Comparison of ENCODE assay signal across 8 cellular contexts in the genomic region with DNA sequence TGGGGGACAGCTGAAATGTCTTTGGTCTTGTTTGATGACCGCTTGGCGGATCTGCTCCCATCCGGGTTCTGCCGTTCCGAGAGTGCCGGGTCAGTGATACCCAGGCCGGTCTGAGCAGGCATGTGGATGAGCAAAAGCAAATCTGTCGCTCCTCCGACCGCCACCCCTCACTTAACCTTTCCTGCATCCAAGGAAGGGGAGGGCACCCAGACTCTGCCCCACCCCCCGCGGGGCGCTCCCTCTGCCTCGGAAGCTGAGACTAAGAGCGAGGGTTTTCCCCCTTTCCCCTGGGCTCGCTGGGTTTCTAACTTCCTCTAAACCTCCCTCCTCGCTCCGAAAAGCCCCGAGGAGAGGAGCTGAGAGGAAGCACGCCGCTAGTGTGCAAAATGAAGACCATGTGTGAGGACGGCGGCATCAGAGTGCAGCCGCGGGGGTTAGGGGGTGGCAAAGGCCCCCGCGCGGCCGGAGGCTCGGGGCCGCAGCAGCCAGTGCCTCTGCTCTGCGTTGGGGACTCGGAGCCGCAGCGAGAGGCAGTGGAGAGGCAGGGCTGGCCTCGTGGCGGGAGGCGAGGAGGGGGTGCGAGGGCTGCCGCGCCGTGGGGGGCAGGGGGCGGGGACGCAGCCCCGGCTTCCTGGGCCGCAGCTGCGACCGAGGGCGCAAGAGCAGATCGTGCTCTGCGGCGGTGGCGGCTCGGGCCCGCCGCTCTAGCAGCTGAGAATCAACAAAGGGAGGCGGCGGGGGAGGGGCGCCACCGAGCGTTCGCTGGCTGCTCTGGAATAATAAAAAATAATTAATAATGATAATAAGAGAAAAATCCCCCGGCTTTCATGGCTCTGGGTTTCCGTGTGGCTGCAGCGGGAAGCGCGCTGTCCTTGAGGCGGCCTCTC. TPM values are rescaled to one million over a fixed set of nuclear protein-coding genes. Genes with fewer than 3 reads are reported as not detected.
A peak's percentile ranks its signal among the peaks of the same experiment; 100 is the strongest.
DNase-seq lines count a peak whose midpoint lies in the region; FAIRE-seq and TF ChIP-seq lines count a peak whose summit lies in the region.

No MANE protein-coding gene starts in this region.

- H3K79me2 ChIP-seq in SU-DHL-6 (ENCODE audit: insufficient read depth, low read length), result no peaks in the 10 kb centered on the region
- H3K79me2 ChIP-seq in mammary epithelial cell (ENCODE audit: insufficient read depth, low read length), result no peaks in the 10 kb centered on the region

- H3K4me1 ChIP-seq in HUES48 (ENCODE audit: control insufficient read depth, insufficient read depth, low read length) (peaks cover 31% of the 10 kb centered on the region), mammary epithelial cell (ENCODE audit: insufficient read depth, low read length) (peaks cover 18% of the 10 kb centered on the region), kidney (ENCODE audit: control insufficient read depth in 1 of 2, insufficient read depth in 1 of 2, low read depth in 1 of 2, low read length in 2 of 2) (peaks cover 0 to 3% of the 10 kb centered on the region in 2 donors)

- no peaks in the 10 kb centered on the region for H3K9me2 ChIP-seq in SU-DHL-6 (replicated peaks; ENCODE audit: insufficient read depth, low read length)

- H3K9ac ChIP-seq in HUES48 (ENCODE audit: low read depth, low read length) (peak overlapping the region; percentile 54; the same call in 1 of the 2 replicates), SU-DHL-6 (ENCODE audit: low read length) (peak overlapping the region; percentile 42), mammary epithelial cell (ENCODE audit: insufficient read depth, low read length) (no peak overlapping the region), kidney (ENCODE audit: low read length in 2 of 2) (peak overlapping the region in 1 of 2 donors; percentile 7)

- in situ Hi-C loops in GM18951 (cut with MboI; ENCODE audit: low sequenced_read_pairs, unreplicated experiment) (loop anchor here (25.0 kb wide), 1 partner anchor 141 kb away; no protein-coding TSS in a partner anchor), mammary epithelial cell (cut with MboI; ENCODE audit: low sequenced_read_pairs in 2 of 2) (loop anchor here in 1 of 2 donors (25.0 kb wide), 1 partner anchor 341 kb away; no protein-coding TSS in a partner anchor)

- no peaks in the 10 kb centered on the region for H3F3A ChIP-seq in SU-DHL-6 (ENCODE audit: insufficient read depth)

- no peaks in the 10 kb centered on the region for H4K20me1 ChIP-seq in SU-DHL-6 (ENCODE audit: low read depth, low read length)
- H4K20me1 ChIP-seq in mammary epithelial cell (ENCODE audit: insufficient read depth, low read length), result peaks cover 2% of the 10 kb centered on the region

- DNase-seq in Ammon's horn (ENCODE audit: low spot score) (peak; percentile 47), mammary epithelial cell (no peak), kidney (peak; percentile 77), HuH-7.5 (ENCODE audit: low spot score) (no peak)
- DNase-seq in stimulated activated CD4-positive, alpha-beta T cell treated with anti-CD3 and anti-CD28 coated beads, Interleukin-1b, Interleukin-23, amount 100 ng/mL, for 48 hours, result peak; percentile 64

- BruUV-seq in mammary epithelial cell (replicated peaks; lab: Mats Ljungman, UMichigan), result no TSS peak

- H3K9me3 ChIP-seq in HUES48 (ENCODE audit: control insufficient read depth, insufficient read depth, low read length) (no peaks in the 10 kb centered on the region), SU-DHL-6 (ENCODE audit: insufficient read depth, low read length) (no peaks in the 10 kb centered on the region), mammary epithelial cell (replicated peaks; ENCODE audit: insufficient read depth, low read length) (no peaks in the 10 kb centered on the region), kidney (ENCODE audit: control insufficient read depth in 1 of 2, low read length in 2 of 2) (no peaks in the 10 kb centered on the region)

- TF ChIP-seq POLR2A in GM18951 (IDR thresholded peaks at IDR 0.05; ENCODE audit: extremely low read depth, insufficient read depth, insufficient read length), result peak; percentile 41

- peak overlapping the region; percentile 64 for H2AFZ ChIP-seq in SU-DHL-6 (ENCODE audit: low read depth, low read length, severe bottlenecking)
- peak overlapping the region; percentile 81 for H2AFZ ChIP-seq in mammary epithelial cell (ENCODE audit: low read depth, low read length)

- H3K4me2 ChIP-seq in SU-DHL-6 (ENCODE audit: low read depth, low read length, poor library complexity, severe bottlenecking), result peak overlapping the region; percentile 62
- peak overlapping the region; percentile 92 for H3K4me2 ChIP-seq in mammary epithelial cell (ENCODE audit: insufficient read depth, low read depth, low read length)

- WGBS in mammary epithelial cell (ENCODE audit: low coverage, missing lambda C conversion rate), result 13% methylated on average over 13 of the region's 68 CpGs

- intact Hi-C loops in mammary epithelial cell (cut with micrococcal nuclease) (loop anchor here (1.0 to 5.0 kb wide), 4 partner anchors 46 to 423 kb away; no protein-coding TSS in a partner anchor), kidney (cut with DNase I) (no loop called here)

- H3K27ac ChIP-seq in HUES48 (ENCODE audit: low read depth, low read length), result peak overlapping the region; percentile 42
- 0 out of 2 replicates have a peak overlapping the region, but pooled peaks have one; percentile 37 for H3K27ac ChIP-seq in SU-DHL-6 (ENCODE audit: low read depth, low read length)
- H3K27ac ChIP-seq in mammary epithelial cell (ENCODE audit: insufficient read depth, low read depth, low read length), result no peak overlapping the region
- H3K27ac ChIP-seq in kidney (ENCODE audit: low read depth in 2 of 2, low read length in 2 of 2), result no peak overlapping the region

- H3K27me3 ChIP-seq in HUES48 (ENCODE audit: control insufficient read depth, insufficient read depth, low read length) (peaks cover 54% of the 10 kb centered on the region), SU-DHL-6 (ENCODE audit: low read length) (no peaks in the 10 kb centered on the region), mammary epithelial cell (ENCODE audit: insufficient read depth, low read length) (peaks cover 41% of the 10 kb centered on the region)

- TF ChIP-seq CTCF in SU-DHL-6 (IDR thresholded peaks at IDR 0.05; ENCODE audit: insufficient read depth, low read length, poor library complexity, severe bottlenecking) (no peak), mammary epithelial cell (conservative IDR thresholded peaks at IDR 0.05 in 1 of 2, IDR thresholded peaks at IDR 0.05 in 1 of 2; ENCODE audit: extremely low read depth in 1 of 2, insufficient read depth in 1 of 2, low read depth in 1 of 2, low read length in 2 of 2) (no peak), kidney (IDR thresholded peaks at IDR 0.05; ENCODE audit: borderline replicate concordance, extremely low read depth, insufficient read depth) (no peak)

- no peaks in the 10 kb centered on the region for H3K36me3 ChIP-seq in HUES48 (ENCODE audit: control insufficient read depth, insufficient read depth, low read length)
- no peaks in the 10 kb centered on the region for H3K36me3 ChIP-seq in SU-DHL-6 (ENCODE audit: low read length)
- no peaks in the 10 kb centered on the region for H3K36me3 ChIP-seq in mammary epithelial cell (ENCODE audit: insufficient read depth, low read length)
- H3K36me3 ChIP-seq in kidney (ENCODE audit: control insufficient read depth in 1 of 2, insufficient read depth in 2 of 2, low read length in 2 of 2), result no peaks in the 10 kb centered on the region

- peak overlapping the region; percentile 55 for H3K4me3 ChIP-seq in HUES48 (ENCODE audit: low read depth, low read length)
- peak overlapping the region; percentile 37 for H3K4me3 ChIP-seq in SU-DHL-6 (ENCODE audit: insufficient read depth, low read length, poor library complexity, severe bottlenecking)
- peak overlapping the region in 2 of 3 experiments; percentile 24 to 36 for H3K4me3 ChIP-seq in mammary epithelial cell (replicated peaks in 1 of 3; ENCODE audit: insufficient read depth in 1 of 3, low read depth in 2 of 3, low read length in 3 of 3)
- H3K4me3 ChIP-seq in kidney (ENCODE audit: low read length in 2 of 2), result peak overlapping the region in 1 of 2 donors; percentile 47

- dilution Hi-C loops in mammary epithelial cell (cut with HindIII; ENCODE audit: low sequenced_read_pairs), result no loop called here

- CTCF ChIA-PET in mammary epithelial cell (lab: Charles Lee; ENCODE audit: low non-redundant PET), result interaction anchor here (0.6 kb wide), 1 partner anchor 339 kb away, joined by 3 read pairs; no protein-coding TSS in a partner anchor

- FAIRE-seq in kidney (lab: Jason Lieb, UNC), result no peak

RNA-seq across cellular contexts. Expression of gene BCOR, which starts 55.8 kb away (rescaled TPM):
- total RNA-seq in mammary epithelial cell (1 to 10 TPM; 7.2 to 9.2 TPM), kidney (33.9 TPM)
- polyA plus RNA-seq in mammary epithelial cell (1.8 TPM), kidney (ENCODE audit: insufficient read depth, low read depth, low replicate concordance) (7.7 TPM)
- polyA minus RNA-seq in mammary epithelial cell, result 33.0 TPM

Comparison
In these comparisons a context has a peak if more than half of its experiments do, and no peak if none do; other contexts are left out.
1. DNase-seq: peak in Ammon's horn (single experiment), kidney (single experiment) and stimulated activated CD4-positive, alpha-beta T cell treated with anti-CD3 and anti-CD28 coated beads, Interleukin-1b, Interleukin-23, amount 100 ng/mL, for 48 hours (single experiment); none in mammary epithelial cell (single experiment) and HuH-7.5 (single experiment).
2. H3K27ac ChIP-seq: peak in HUES48 (single experiment) and SU-DHL-6 (single experiment); none in mammary epithelial cell (single experiment) and kidney (0 of 2).